In genomic region chr20:58072695-58073671, GRCh38 we compare ENCODE assay signal across 19 cellular contexts.
"Had no signal": no experiment of that assay in that cellular context is flagged by ENCODE, and none has a peak within 500 bp of the region (broad histone marks: within the 10 kb centered on the region; RNA-seq: fewer than 3 reads in every experiment).

No MANE protein-coding gene starts in this region.

- H3K4me3 Mint-ChIP-seq: activated CD4-positive, alpha-beta memory T cell treated with anti-CD3 and anti-CD28 coated beads, Interleukin-2, amount 10 ng/mL, durations not matched to agents 7 days and 5 days; activated naive CD8-positive, alpha-beta T cell treated with anti-CD3 and anti-CD28 coated beads, Interleukin-2, amount 10 ng/mL, durations not matched to agents 7 days and 5 days; brain; dendritic cell treated with granulocyte-macrophage colony-stimulating factor and Interleukin-4, amounts not matched to agents 40 ng/mL and 50 ng/mL, for 4 days; effector memory CD8-positive, alpha-beta T cell; neural crest cell; stimulated activated memory B cell treated with anti-CD40 and anti-IgM and Interleukin-4, amounts not matched to agents 10 μg/mL and 1 μg/mL and 100 μg/mL, for 72 hours had no signal

- H3K27ac ChIP-seq: epithelial cell of prostate, pancreas, tibial artery, WERI-Rb-1 had no signal

- H3K9me3 Mint-ChIP-seq: activated CD4-positive, alpha-beta memory T cell treated with anti-CD3 and anti-CD28 coated beads, Interleukin-2, amount 10 ng/mL, durations not matched to agents 7 days and 5 days; activated naive CD8-positive, alpha-beta T cell treated with anti-CD3 and anti-CD28 coated beads, Interleukin-2, amount 10 ng/mL, durations not matched to agents 7 days and 5 days; dendritic cell treated with granulocyte-macrophage colony-stimulating factor and Interleukin-4, amounts not matched to agents 40 ng/mL and 50 ng/mL, for 4 days; effector memory CD8-positive, alpha-beta T cell; neural crest cell; stimulated activated memory B cell treated with anti-CD40 and anti-IgM and Interleukin-4, amounts not matched to agents 10 μg/mL and 1 μg/mL and 100 μg/mL, for 72 hours had no signal

- H3K27me3 ChIP-seq: pancreas, tibial artery had no signal

- DNase-seq: activated CD4-positive, alpha-beta memory T cell treated with anti-CD3 and anti-CD28 coated beads, Interleukin-2, amount 10 ng/mL, durations not matched to agents 7 days and 5 days; activated naive CD4-positive, alpha-beta T cell; activated naive CD8-positive, alpha-beta T cell treated with anti-CD3 and anti-CD28 coated beads, Interleukin-2, amount 10 ng/mL, durations not matched to agents 7 days and 5 days; activated T-cell treated with anti-CD3 and anti-CD28 coated beads for 4 hours; central memory CD4-positive, alpha-beta T cell; effector memory CD8-positive, alpha-beta T cell; hippocampal formation; left ventricle myocardium superior; mesendoderm; pancreas; SK-N-SH; T-helper 1 cell; WERI-Rb-1 had no signal

- H3K4me1 ChIP-seq: pancreas, tibial artery had no signal

- H3K9me3 ChIP-seq: pancreas, SK-N-SH, tibial artery had no signal

- H3K4me3 ChIP-seq: pancreas, tibial artery had no signal

- H3K36me3 ChIP-seq: pancreas, tibial artery, WERI-Rb-1 had no signal

- H3K27ac Mint-ChIP-seq: activated CD4-positive, alpha-beta memory T cell treated with anti-CD3 and anti-CD28 coated beads, Interleukin-2, amount 10 ng/mL, durations not matched to agents 7 days and 5 days; activated naive CD8-positive, alpha-beta T cell treated with anti-CD3 and anti-CD28 coated beads, Interleukin-2, amount 10 ng/mL, durations not matched to agents 7 days and 5 days; dendritic cell treated with granulocyte-macrophage colony-stimulating factor and Interleukin-4, amounts not matched to agents 40 ng/mL and 50 ng/mL, for 4 days; effector memory CD8-positive, alpha-beta T cell; stimulated activated memory B cell treated with anti-CD40 and anti-IgM and Interleukin-4, amounts not matched to agents 10 μg/mL and 1 μg/mL and 100 μg/mL, for 72 hours had no signal

- H3K4me1 Mint-ChIP-seq: stimulated activated memory B cell treated with anti-CD40 and anti-IgM and Interleukin-4, amounts not matched to agents 10 μg/mL and 1 μg/mL and 100 μg/mL, for 72 hours had no signal

- ATAC-seq: effector memory CD8-positive, alpha-beta T cell; left ventricle myocardium superior; pancreas; stimulated activated memory B cell treated with anti-CD40 and anti-IgM and Interleukin-4, amounts not matched to agents 10 μg/mL and 1 μg/mL and 100 μg/mL, for 72 hours had no signal

- H3K36me3 Mint-ChIP-seq: activated naive CD8-positive, alpha-beta T cell treated with anti-CD3 and anti-CD28 coated beads, Interleukin-2, amount 10 ng/mL, durations not matched to agents 7 days and 5 days; brain; stimulated activated memory B cell treated with anti-CD40 and anti-IgM and Interleukin-4, amounts not matched to agents 10 μg/mL and 1 μg/mL and 100 μg/mL, for 72 hours had no signal
